10 cellular contexts compared by ENCODE assay signal in genomic region chr19:58395220-58395978, GRCh38. TPM values are rescaled to one million over a fixed set of nuclear protein-coding genes. Genes with fewer than 3 reads are reported as not detected.
DNase-seq lines count a peak whose midpoint lies in the region; ATAC-seq and TF ChIP-seq lines count a peak whose summit lies in the region.
"Had no signal": no experiment of that assay in that cellular context is flagged by ENCODE, and none has a peak within 500 bp of the region (broad histone marks: within the 10 kb centered on the region; RNA-seq: fewer than 3 reads in every experiment).

TSS of gene RNF225 (plus strand) at chr19:58395656. CDS start at chr19:58396090, 434 bp downstream.

- H3K27me3 ChIP-seq in mammary epithelial cell (ENCODE audit: insufficient read depth, low read length) (no peaks in the 10 kb centered on the region), mesenchymal stem cell (ENCODE audit: control insufficient read depth in 1 of 2, insufficient read depth in 1 of 2, low read length in 2 of 2) (peaks cover 0 to 8% of the 10 kb centered on the region in 2 experiments)
- H3K27me3 ChIP-seq in CD4-positive, alpha-beta T cell (ENCODE audit: control insufficient read depth, insufficient read depth, low read length): peaks cover 16% of the 10 kb centered on the region

- no peaks in the 10 kb centered on the region for H4K20me1 ChIP-seq in mammary epithelial cell (ENCODE audit: insufficient read depth, low read length)

- DNase-seq in Daoy (ENCODE audit: low read depth): peak; percentile 63
- peak; percentile 88 for DNase-seq in HPDE6-E6E7 (ENCODE audit: extremely low spot score)
- DNase-seq in mammary epithelial cell: peak; percentile 71
- DNase-seq in mesenchymal stem cell: no peak
- no peak for DNase-seq in CD4-positive, alpha-beta T cell
- no peak for DNase-seq in AG08395 (ENCODE audit: low spot score)
- no peak for DNase-seq in EL
- DNase-seq in COLO829 (ENCODE audit: low spot score): no peak
- DNase-seq: effector memory CD4-positive, alpha-beta T cell had no signal

- H3K9me3 ChIP-seq in mammary epithelial cell (replicated peaks; ENCODE audit: insufficient read depth, low read length) (no peaks in the 10 kb centered on the region), mesenchymal stem cell (ENCODE audit: control insufficient read depth, low read length) (no peaks in the 10 kb centered on the region)
- no peaks in the 10 kb centered on the region for H3K9me3 ChIP-seq in CD4-positive, alpha-beta T cell (ENCODE audit: control insufficient read depth, low read length)

- H3K36me3 ChIP-seq in mammary epithelial cell (ENCODE audit: insufficient read depth, low read length) (peaks cover 26% of the 10 kb centered on the region), mesenchymal stem cell (ENCODE audit: control insufficient read depth in 1 of 2, insufficient read depth in 2 of 2, low read depth in 1 of 2, low read length in 2 of 2) (peaks cover 43 to 65% of the 10 kb centered on the region in 2 experiments)

- H3K4me3 ChIP-seq in mammary epithelial cell (replicated peaks in 1 of 3; ENCODE audit: insufficient read depth in 1 of 3, low read depth in 2 of 3, low read length in 3 of 3): peak within 1 kb of the TSS in 1 of 3 experiments; percentile 37
- no peak within 1 kb of the TSS for H3K4me3 ChIP-seq in mesenchymal stem cell (ENCODE audit: insufficient read depth in 1 of 2, low read depth in 1 of 2, low read length in 2 of 2)

- no peak within 1 kb of the TSS for H2AK5ac ChIP-seq in mesenchymal stem cell (ENCODE audit: low read length, severe bottlenecking)

- peak within 1 kb of the TSS in 1 of 2 experiments; percentile 13 for H3K4ac ChIP-seq in mesenchymal stem cell (ENCODE audit: low read depth in 1 of 2, low read length in 2 of 2)

- no peak within 1 kb of the TSS for H2BK5ac ChIP-seq in mesenchymal stem cell (ENCODE audit: low read depth, low read length, poor library complexity, severe bottlenecking)

- H3K4me3 Mint-ChIP-seq in CD4-positive, alpha-beta T cell: no peak within 1 kb of the TSS
- H3K4me3 Mint-ChIP-seq: IgD-negative memory B cell had no signal

- CTCF ChIA-PET in mammary epithelial cell (lab: Charles Lee; ENCODE audit: low non-redundant PET): no interaction called here
- CTCF ChIA-PET in CD4-positive, alpha-beta T cell (lab: Charles Lee): no interaction called here

- H2AFZ ChIP-seq in mammary epithelial cell (ENCODE audit: low read depth, low read length) (no peak within 1 kb of the TSS), mesenchymal stem cell (ENCODE audit: low read depth, low read length) (no peak within 1 kb of the TSS)

- H3K27ac ChIP-seq in mammary epithelial cell (ENCODE audit: insufficient read depth, low read depth, low read length) (no peak within 1 kb of the TSS), mesenchymal stem cell (ENCODE audit: low read length, poor library complexity, severe bottlenecking) (no peak within 1 kb of the TSS)
- no peak within 1 kb of the TSS for H3K27ac ChIP-seq in CD4-positive, alpha-beta T cell (ENCODE audit: low read depth, low read length)

- peaks cover 46% of the 10 kb centered on the region for H3K36me3 Mint-ChIP-seq in CD4-positive, alpha-beta T cell (ENCODE audit: low read depth)

- H3K18ac ChIP-seq in mesenchymal stem cell (ENCODE audit: low read depth in 1 of 2, low read length in 2 of 2): peak within 1 kb of the TSS in 1 of 2 experiments; percentile 54

- intact Hi-C loops in mammary epithelial cell (cut with micrococcal nuclease): loop anchor here (1.0 kb wide), 1 partner anchor 8 kb away; the partner anchor contains the start of gene RPS5
- intact Hi-C loops in CD4-positive, alpha-beta T cell (cut with DNase I, micrococcal nuclease): no loop called here

- H3K4me1 Mint-ChIP-seq in CD4-positive, alpha-beta T cell (ENCODE audit: low read depth): peaks cover 5% of the 10 kb centered on the region

- H4K91ac ChIP-seq in mesenchymal stem cell (ENCODE audit: low read length): peak within 1 kb of the TSS; percentile 28

- H4K8ac ChIP-seq in mesenchymal stem cell (ENCODE audit: low read length): peak within 1 kb of the TSS; percentile 83

- H3K9ac ChIP-seq in mammary epithelial cell (ENCODE audit: insufficient read depth, low read length): no peak within 1 kb of the TSS
- no peak within 1 kb of the TSS for H3K9ac ChIP-seq in mesenchymal stem cell (ENCODE audit: low read length)

- H3K27me3 Mint-ChIP-seq in CD4-positive, alpha-beta T cell: peaks cover 24% of the 10 kb centered on the region

- peaks cover 33% of the 10 kb centered on the region for H3K79me2 ChIP-seq in mammary epithelial cell (ENCODE audit: insufficient read depth, low read length)

- H3K4me2 ChIP-seq in mammary epithelial cell (ENCODE audit: insufficient read depth, low read depth, low read length): no peak within 1 kb of the TSS
- H3K4me2 ChIP-seq in mesenchymal stem cell (ENCODE audit: low read length, poor library complexity, severe bottlenecking): no peak within 1 kb of the TSS

- no peak for TF ChIP-seq CTCF in mammary epithelial cell (conservative IDR thresholded peaks at IDR 0.05 in 1 of 2, IDR thresholded peaks at IDR 0.05 in 1 of 2; ENCODE audit: extremely low read depth in 1 of 2, insufficient read depth in 1 of 2, low read depth in 1 of 2, low read length in 2 of 2)
- no peak for TF ChIP-seq CTCF in CD4-positive, alpha-beta T cell (IDR thresholded peaks at IDR 0.05)

- dilution Hi-C loops in mammary epithelial cell (cut with HindIII; ENCODE audit: low sequenced_read_pairs): no loop called here

- peaks cover 31% of the 10 kb centered on the region for H3K4me1 ChIP-seq in mammary epithelial cell (ENCODE audit: insufficient read depth, low read length)
- peaks cover 14% of the 10 kb centered on the region for H3K4me1 ChIP-seq in mesenchymal stem cell (ENCODE audit: control insufficient read depth, insufficient read depth, low read depth, low read length)

- H3K9me3 Mint-ChIP-seq in CD4-positive, alpha-beta T cell: no peaks in the 10 kb centered on the region

- H3K23ac ChIP-seq in mesenchymal stem cell (ENCODE audit: low read length in 2 of 2): peak within 1 kb of the TSS in 1 of 2 experiments; percentile 44

- in situ Hi-C loops in mammary epithelial cell (cut with MboI; ENCODE audit: low sequenced_read_pairs in 2 of 2): no loop called here

- peaks cover 12% of the 10 kb centered on the region for H3K79me1 ChIP-seq in mesenchymal stem cell (replicated peaks; ENCODE audit: low read length, poor library complexity, severe bottlenecking)

- no peak within 1 kb of the TSS for H2BK120ac ChIP-seq in mesenchymal stem cell (ENCODE audit: low read depth, low read length)

- peak within 1 kb of the TSS in 1 of 2 experiments; percentile 17 for H2BK12ac ChIP-seq in mesenchymal stem cell (ENCODE audit: low read length in 2 of 2)

- no peak within 1 kb of the TSS for H3K27ac Mint-ChIP-seq in CD4-positive, alpha-beta T cell

- H3K14ac ChIP-seq in mesenchymal stem cell (ENCODE audit: low read length in 2 of 2): peak within 1 kb of the TSS in 1 of 2 experiments; percentile 53

- no TSS peak for BruUV-seq in mammary epithelial cell (replicated peaks; lab: Mats Ljungman, UMichigan)

- H2BK15ac ChIP-seq in mesenchymal stem cell (ENCODE audit: low read depth, poor library complexity, severe bottlenecking): no peak within 1 kb of the TSS

- POLR2A ChIA-PET in CD4-positive, alpha-beta T cell (lab: Charles Lee): no interaction called here

- ATAC-seq in CD4-positive, alpha-beta T cell (ENCODE audit: poor library complexity): no peak

- 25% methylated on average over 13 of the region's 21 CpGs for WGBS in mammary epithelial cell (ENCODE audit: low coverage, missing lambda C conversion rate)
- 58% methylated on average over 21 of the region's 21 CpGs for WGBS in mesenchymal stem cell

RNA-seq across cellular contexts. Expression of gene RNF225, which starts in this region (rescaled TPM):
- total RNA-seq in Daoy (2014; rRNA removed; shearing (Covaris generic)): not detected in 2 replicates
- under 1 TPM; 0.42 to 0.50 TPM for total RNA-seq in mammary epithelial cell
- not detected for polyA plus RNA-seq in mammary epithelial cell
- polyA minus RNA-seq in mammary epithelial cell: not detected
- not detected for polyA plus RNA-seq in mesenchymal stem cell (2013, experiment 1 of 2)
- not detected for polyA plus RNA-seq in mesenchymal stem cell (2013, experiment 2 of 2)
- under 1 TPM in 1 of 2 experiments, not detected in 1; 0.55 TPM for total RNA-seq in CD4-positive, alpha-beta T cell
- polyA plus RNA-seq: IgD-negative memory B cell had no signal

Comparison
In these comparisons a context has a peak if more than half of its experiments do, and no peak if none do; other contexts are left out.
1. Peak in DNase-seq in Daoy; RNA of the gene not detected or under 1 TPM.
2. Peak in DNase-seq in mammary epithelial cell; RNA of the gene not detected or under 1 TPM.